2 cellular contexts compared by ENCODE assay signal in the genomic region with DNA sequence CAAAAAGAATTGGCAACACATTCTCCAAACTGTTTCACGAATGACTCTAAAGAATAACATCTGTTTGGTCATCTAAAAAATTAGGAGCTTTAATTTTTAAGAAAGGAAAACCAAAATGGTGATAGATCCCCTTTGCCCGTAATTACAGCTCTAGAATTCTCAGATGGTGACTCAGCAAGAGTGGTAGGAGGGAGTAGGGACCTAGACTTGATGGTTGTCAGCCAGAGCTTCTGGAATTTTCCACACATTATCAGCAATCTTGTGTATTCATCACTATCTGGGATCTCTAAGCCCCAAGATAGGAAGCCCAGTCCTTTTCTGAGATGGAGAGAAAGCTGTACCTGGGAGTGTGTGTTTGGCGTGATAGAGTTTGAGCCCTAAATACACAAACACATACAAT.
A peak's percentile ranks its signal among the peaks of the same experiment; 100 is the strongest.
TF ChIP-seq lines count a peak whose summit lies in the region.

No MANE protein-coding gene starts in this region.

TF ChIP-seq in H1, 55 proteins besides CTCF, POLR2A, EP300 and RAD21:
- TF ChIP-seq SRF (IDR thresholded peaks at IDR 0.05; ENCODE audit: low read depth, low read length) (no peak), BACH1 (IDR thresholded peaks at IDR 0.05; ENCODE audit: low read length) (peak; percentile 19; the same call in 1 of the 2 replicates)

TF ChIP-seq in neural cell, 6 proteins besides CTCF, POLR2A, EP300 and RAD21:
- TF ChIP-seq TAF1 (IDR thresholded peaks at IDR 0.05; ENCODE audit: low read depth) (no peak), SMC3 (conservative IDR thresholded peaks at IDR 0.05; ENCODE audit: poor library complexity) (no peak), POLR2AphosphoS5 (IDR thresholded peaks at IDR 0.05) (no peak), MXI1 (conservative IDR thresholded peaks at IDR 0.05; ENCODE audit: poor library complexity, severe bottlenecking) (no peak)
